In genomic region chr20:32007787-32008616, GRCh38 we compare ENCODE assay signal across 13 cellular contexts. TPM values are rescaled to one million over a fixed set of nuclear protein-coding genes. Genes with fewer than 3 reads are reported as not detected.
DNase-seq lines count a peak whose midpoint lies in the region; ATAC-seq and TF ChIP-seq lines count a peak whose summit lies in the region.
"Had no signal": no experiment of that assay in that cellular context is flagged by ENCODE, and none has a peak within 500 bp of the region (broad histone marks: within the 10 kb centered on the region; RNA-seq: fewer than 3 reads in every experiment).

No MANE protein-coding gene starts in this region.

- no peak overlapping the region for H3K4me3 ChIP-seq in psoas muscle
- H3K4me3 ChIP-seq: coronary artery had no signal

- H3K4ac ChIP-seq in H9 (ENCODE audit: low read depth, low read length), result no peak overlapping the region

- H3K27me3 Mint-ChIP-seq in H9 (ENCODE audit: low read depth), result no peaks in the 10 kb centered on the region; the same call in none of the 2 replicates
- H3K27me3 Mint-ChIP-seq: activated T-helper 17 cell treated with anti-CD3 and anti-CD28 coated beads, Interleukin-2, amount 50 U/mL, for 72 hours had no signal

- intact Hi-C loops in cardiac septum (cut with DNase I), result no loop called here
- intact Hi-C loops in psoas muscle (cut with DNase I), result no loop called here

- no peaks in the 10 kb centered on the region for H3K79me2 ChIP-seq in H9 (ENCODE audit: insufficient read depth, low read length)

- H3K79me1 ChIP-seq in H9 (ENCODE audit: insufficient read depth, low read depth, low read length, poor library complexity, severe bottlenecking), result no peaks in the 10 kb centered on the region

- H3K4me1 ChIP-seq in H9 (ENCODE audit: insufficient read depth, low read length) (peaks cover 2% of the 10 kb centered on the region; the same call in 1 of the 2 replicates), psoas muscle (peaks cover 5% of the 10 kb centered on the region)

- no peak overlapping the region for H3K9ac ChIP-seq in H9 (ENCODE audit: extremely low read depth, insufficient read length, low read length)

- no peak overlapping the region for H2BK5ac ChIP-seq in H9 (ENCODE audit: insufficient read length, low read length)

- no peak overlapping the region for H3T11ph ChIP-seq in H9 (ENCODE audit: low read length)

- no peaks in the 10 kb centered on the region for H3K36me3 Mint-ChIP-seq in H9 (ENCODE audit: insufficient read depth in 1 of 3, low read depth in 3 of 3)

- H3K23me2 ChIP-seq in H9 (ENCODE audit: insufficient read length, low read depth, low read length, poor library complexity, severe bottlenecking), result no peaks in the 10 kb centered on the region

- H3K27ac ChIP-seq in H9 (ENCODE audit: insufficient read length, low read depth, low read length), result no peak overlapping the region
- H3K27ac ChIP-seq in psoas muscle, result peak overlapping the region; percentile 18
- H3K27ac ChIP-seq: coronary artery had no signal

- TF ChIP-seq CTCF in H9 (conservative IDR thresholded peaks at IDR 0.05) (no peak), psoas muscle (IDR thresholded peaks at IDR 0.05) (no peak)

- DNase-seq in H9 (peak; percentile 80), SK-N-DZ (ENCODE audit: low spot score) (peak; percentile 23), cardiac septum (ENCODE audit: low spot score) (peak; percentile 84), psoas muscle (peak; percentile 43 to 62), NCI-H2171 (lab: John Stamatoyannopoulos, UW) (no peak)
- DNase-seq: stimulated activated CD4-positive, alpha-beta T cell treated with anti-CD3 and anti-CD28 coated beads, Interleukin-4, amount 100 ng/mL, for 1 hour had no signal

- no peak overlapping the region for H4K8ac ChIP-seq in H9 (replicated peaks; ENCODE audit: insufficient read length, low read depth, low read length)

- H3K56ac ChIP-seq in H9 (ENCODE audit: insufficient read length, low read depth, low read length), result no peak overlapping the region

- H3K9me3 ChIP-seq in H9 (ENCODE audit: control insufficient read depth, low read depth, low read length), result no peaks in the 10 kb centered on the region
- no peaks in the 10 kb centered on the region for H3K9me3 ChIP-seq in psoas muscle

- H4K91ac ChIP-seq in H9 (ENCODE audit: insufficient read length, low read depth, low read length), result no peak overlapping the region

- H2BK120ac ChIP-seq in H9 (ENCODE audit: low read depth, low read length, poor library complexity, severe bottlenecking), result no peak overlapping the region

- no peak overlapping the region for H2AK5ac ChIP-seq in H9 (ENCODE audit: insufficient read length, low read length)

- peak overlapping the region in 1 of 2 experiments; percentile 59; a peak in 2 of 5 replicates for H3K4me3 Mint-ChIP-seq in H9
- H3K4me3 Mint-ChIP-seq: activated T-helper 17 cell treated with anti-CD3 and anti-CD28 coated beads, Interleukin-2, amount 50 U/mL, for 72 hours; nephron had no signal

- no CpG with 5 or more reads among the region's 10 CpGs for WGBS in H9 (ENCODE audit: extremely low coverage, insufficient read length, low lambda C conversion rate)
- 27 to 45% (median 36%) methylated on average over 10 of the region's 10 CpGs for WGBS in psoas muscle, 3 donors

- no peaks in the 10 kb centered on the region; a peak in 1 of 5 replicates for H3K9me3 Mint-ChIP-seq in H9
- H3K9me3 Mint-ChIP-seq: activated T-helper 17 cell treated with anti-CD3 and anti-CD28 coated beads, Interleukin-2, amount 50 U/mL, for 72 hours; nephron had no signal

- no peak overlapping the region for H2BK12ac ChIP-seq in H9 (ENCODE audit: insufficient read length, low read depth, low read length)

- no peaks in the 10 kb centered on the region for H4K20me1 ChIP-seq in H9 (ENCODE audit: control insufficient read depth, insufficient read depth, insufficient read length)

- H3K14ac ChIP-seq in H9 (ENCODE audit: insufficient read depth, low read length), result no peak overlapping the region

- no peaks in the 10 kb centered on the region for H3K27me3 ChIP-seq in H9 (ENCODE audit: insufficient read depth, low read length)
- H3K27me3 ChIP-seq in psoas muscle (ENCODE audit: insufficient read depth in 3 of 3, low read length in 2 of 3), result peaks cover 0 to 17% (median 5%) of the 10 kb centered on the region in 3 donors

- H2BK20ac ChIP-seq in H9 (ENCODE audit: low read depth, low read length, poor library complexity, severe bottlenecking), result no peak overlapping the region

- H3K27ac Mint-ChIP-seq in H9, result peak overlapping the region; percentile 53 to 91 (median 71); a peak in 6 of 7 replicates
- H3K27ac Mint-ChIP-seq: activated T-helper 17 cell treated with anti-CD3 and anti-CD28 coated beads, Interleukin-2, amount 50 U/mL, for 72 hours; nephron had no signal

- no peak overlapping the region for H3K4me2 ChIP-seq in H9 (ENCODE audit: insufficient read depth, insufficient read length, low read length)

- no peak overlapping the region for H2BK15ac ChIP-seq in H9 (ENCODE audit: low read depth, low read length)

- H4K5ac ChIP-seq in H9 (ENCODE audit: insufficient read length, low read depth, low read length), result no peak overlapping the region

- H3K36me3 ChIP-seq in psoas muscle (ENCODE audit: insufficient read depth in 1 of 2, low read depth in 1 of 2), result no peaks in the 10 kb centered on the region

- no peak overlapping the region for H2AFZ ChIP-seq in H9 (ENCODE audit: low read length)

- peak overlapping the region; percentile 60 for H3K18ac ChIP-seq in H9 (ENCODE audit: insufficient read length, low read depth, low read length)

- peak in 3 of 4 donors; percentile 60 to 67 (median 67) for ATAC-seq in psoas muscle
- no peak for ATAC-seq in GM19324 (IDR thresholded peaks at IDR 0.05; ENCODE audit: low FRiP score, unreplicated experiment)
- no peak for ATAC-seq in GM18498 (IDR thresholded peaks at IDR 0.05; ENCODE audit: unreplicated experiment)
- no peak for ATAC-seq in HG03135 (IDR thresholded peaks at IDR 0.05; ENCODE audit: unreplicated experiment)
- ATAC-seq: activated T-helper 17 cell treated with anti-CD3 and anti-CD28 coated beads, Interleukin-2, amount 50 U/mL, for 72 hours had no signal

- H3K4me1 Mint-ChIP-seq in H9, result peaks cover 56 to 59% of the 10 kb centered on the region in 2 experiments
- H3K4me1 Mint-ChIP-seq: activated T-helper 17 cell treated with anti-CD3 and anti-CD28 coated beads, Interleukin-2, amount 50 U/mL, for 72 hours had no signal

- H3K23ac ChIP-seq in H9 (ENCODE audit: insufficient read length, low read depth, low read length), result no peak overlapping the region

RNA-seq across cellular contexts. Expression of gene CCM2L, which starts 2.2 kb away (rescaled TPM):
- total RNA-seq in H9 (2021) (4.6 and 5.2 TPM in 2 replicates), cardiac septum (7.0 TPM), psoas muscle (1 to 10 TPM; 3.3 to 7.3 (median 3.7) TPM)
- 2.5 and 2.9 TPM in 2 replicates for polyA plus RNA-seq in SK-N-DZ (2014; cell fraction: cytosol; rRNA removed)
- polyA plus RNA-seq in SK-N-DZ (2014; cell fraction: nucleus; rRNA removed), result 0.90 and 2.4 TPM in 2 replicates
- 1 to 10 TPM; 3.4 to 4.9 (median 4.0) TPM for polyA plus RNA-seq in psoas muscle
- total RNA-seq: activated T-helper 17 cell treated with anti-CD3 and anti-CD28 coated beads, Interleukin-2, amount 50 U/mL, for 72 hours; NCI-H460 had no signal

RNA-seq across cellular contexts. Expression of gene XKR7, which starts 40.1 kb away (rescaled TPM):
- 1.3 and 1.5 TPM in 2 replicates for total RNA-seq in H9 (2021)
- polyA plus RNA-seq in SK-N-DZ (2014; cell fraction: cytosol; rRNA removed), result 3.7 and 4.7 TPM in 2 replicates
- polyA plus RNA-seq in SK-N-DZ (2014; cell fraction: nucleus; rRNA removed), result 5.9 and 8.8 TPM in 2 replicates
- not detected for total RNA-seq in cardiac septum
- total RNA-seq in psoas muscle, result under 1 TPM in 1 of 4 donors, not detected in 3; 0.02 TPM
- polyA plus RNA-seq in psoas muscle, result under 1 TPM in 1 of 3 donors, not detected in 2; under 0.01 TPM
- total RNA-seq: NCI-H460 had no signal

RNA-seq across cellular contexts. Expression of gene HCK, which starts 44.0 kb away (rescaled TPM):
- total RNA-seq in H9 (2021), result 1.7 and 1.8 TPM in 2 replicates
- polyA plus RNA-seq in SK-N-DZ (2014; cell fraction: cytosol; rRNA removed), result not detected in 2 replicates
- not detected in 2 replicates for polyA plus RNA-seq in SK-N-DZ (2014; cell fraction: nucleus; rRNA removed)
- total RNA-seq in cardiac septum, result 5.5 TPM
- 1 to 10 TPM; 1.9 to 5.5 (median 2.8) TPM for total RNA-seq in psoas muscle
- polyA plus RNA-seq in psoas muscle, result 1 to 10 TPM in 2 of 3 donors, under 1 TPM in 1; 0.79 to 1.2 (median 1.2) TPM
- total RNA-seq: NCI-H460 had no signal

RNA-seq across cellular contexts. Expression of gene PDRG1, which starts 56.2 kb away (rescaled TPM):
- 31.1 and 32.2 TPM in 2 replicates for total RNA-seq in H9 (2021)
- 16.7 and 17.2 TPM in 2 replicates for polyA plus RNA-seq in SK-N-DZ (2014; cell fraction: cytosol; rRNA removed)
- polyA plus RNA-seq in SK-N-DZ (2014; cell fraction: nucleus; rRNA removed), result 10.5 and 12.4 TPM in 2 replicates
- total RNA-seq in cardiac septum, result 7.9 TPM
- total RNA-seq in psoas muscle, result 10 to 100 TPM in 2 of 4 donors, 1 to 10 TPM in 2; 7.8 to 15.8 (median 11.1) TPM
- 10 to 100 TPM; 12.9 to 37.5 (median 32.4) TPM for polyA plus RNA-seq in psoas muscle

Comparison
In these comparisons a context has a peak if more than half of its experiments do, and no peak if none do; other contexts are left out.
1. ATAC-seq: peak in psoas muscle (3 of 4); none in GM19324 (single experiment), GM18498 (single experiment) and HG03135 (single experiment).